ENCODE assay signal across 28 cellular contexts in genomic region chr12:57767876-57768275, GRCh38.
"Had no signal": no experiment of that assay in that cellular context is flagged by ENCODE, and none has a peak within 500 bp of the region (broad histone marks: within the 10 kb centered on the region; RNA-seq: fewer than 3 reads in every experiment).

No MANE protein-coding gene starts in this region.

- ATAC-seq: activated naive CD8-positive, alpha-beta T cell treated with anti-CD3 and anti-CD28 coated beads, Interleukin-2, amount 50 U/mL, for 24 hours; activated T-cell treated with anti-CD3 and anti-CD28 coated beads, Interleukin-2, amount 50 U/mL, for 4 hours; body of pancreas; effector memory CD8-positive, alpha-beta T cell; foreskin keratinocyte; gastroesophageal sphincter; heart right ventricle had no signal

- H3K27ac Mint-ChIP-seq: activated CD4-positive, alpha-beta memory T cell treated with anti-CD3 and anti-CD28 coated beads, Interleukin-2, amount 10 ng/mL, durations not matched to agents 7 days and 5 days; activated CD4-positive, alpha-beta T cell treated with anti-CD3 and anti-CD28 coated beads, Interleukin-2, amount 10 ng/mL, durations not matched to agents 7 days and 5 days; activated naive CD4-positive, alpha-beta T cell treated with anti-CD3 and anti-CD28 coated beads for 36 hours; activated naive CD4-positive, alpha-beta T cell treated with anti-CD3 and anti-CD28 coated beads, Interleukin-2, amount 50 U/mL, for 24 hours; activated naive CD8-positive, alpha-beta T cell treated with anti-CD3 and anti-CD28 coated beads for 36 hours; activated naive CD8-positive, alpha-beta T cell treated with anti-CD3 and anti-CD28 coated beads, Interleukin-2, amount 50 U/mL, for 24 hours; activated T-helper 2 cell treated with anti-CD3 and anti-CD28 coated beads, Interferon-gamma antibody, Interleukin-2, Interleukin-4, amounts not matched to agents 10 μg/mL and 5 μg/mL and 100 μg/mL, durations not matched to agents 14 hours and 24 hours and 36 hours; WTC11 had no signal

- DNase-seq: activated CD4-positive, alpha-beta memory T cell treated with anti-CD3 and anti-CD28 coated beads, Interleukin-2, amount 10 ng/mL, durations not matched to agents 7 days and 5 days; activated CD4-positive, alpha-beta T cell treated with anti-CD3 and anti-CD28 coated beads for 1 hour; activated CD4-positive, alpha-beta T cell treated with anti-CD3 and anti-CD28 coated beads for 4 hours; activated CD4-positive, alpha-beta T cell treated with anti-CD3 and anti-CD28 coated beads, Interleukin-2, amount 10 ng/mL, durations not matched to agents 7 days and 5 days; activated CD4-positive, alpha-beta T cell treated with anti-CD3 and anti-CD28 coated beads, Interleukin-2, amount 50 U/mL, for 4 hours; activated CD8-positive, alpha-beta memory T cell treated with anti-CD3 and anti-CD28 coated beads, Interleukin-2, amount 50 U/mL, for 48 hours; activated naive CD4-positive, alpha-beta T cell treated with anti-CD3 and anti-CD28 coated beads for 36 hours; activated naive CD8-positive, alpha-beta T cell treated with anti-CD3 and anti-CD28 coated beads for 36 hours; activated naive CD8-positive, alpha-beta T cell treated with anti-CD3 and anti-CD28 coated beads, Interleukin-2, amount 50 U/mL, for 24 hours; activated T-cell treated with anti-CD3 and anti-CD28 coated beads, Interleukin-2, amount 50 U/mL, for 4 hours; adrenal gland; amygdala; aorta; body of pancreas; caudate nucleus; cortex of kidney; dermis blood vessel endothelial cell; effector CD4-positive, alpha-beta T cell; effector memory CD8-positive, alpha-beta T cell; erythroblast; foreskin keratinocyte; heart right ventricle; T-helper 2 cell had no signal

- H3K9me3 Mint-ChIP-seq: activated CD4-positive, alpha-beta memory T cell treated with anti-CD3 and anti-CD28 coated beads, Interleukin-2, amount 10 ng/mL, durations not matched to agents 7 days and 5 days; activated CD4-positive, alpha-beta T cell treated with anti-CD3 and anti-CD28 coated beads, Interleukin-2, amount 10 ng/mL, durations not matched to agents 7 days and 5 days; activated naive CD4-positive, alpha-beta T cell treated with anti-CD3 and anti-CD28 coated beads for 36 hours; activated naive CD4-positive, alpha-beta T cell treated with anti-CD3 and anti-CD28 coated beads, Interleukin-2, amount 50 U/mL, for 24 hours; activated naive CD8-positive, alpha-beta T cell treated with anti-CD3 and anti-CD28 coated beads for 36 hours; activated naive CD8-positive, alpha-beta T cell treated with anti-CD3 and anti-CD28 coated beads, Interleukin-2, amount 50 U/mL, for 24 hours; activated T-cell treated with anti-CD3 and anti-CD28 coated beads, Interleukin-2, amount 50 U/mL, for 4 hours; activated T-helper 2 cell treated with anti-CD3 and anti-CD28 coated beads, Interferon-gamma antibody, Interleukin-2, Interleukin-4, amounts not matched to agents 10 μg/mL and 5 μg/mL and 100 μg/mL, durations not matched to agents 14 hours and 24 hours and 36 hours; effector memory CD8-positive, alpha-beta T cell; WTC11 had no signal

- H3K27ac ChIP-seq: adrenal gland, body of pancreas, esophagus muscularis mucosa, gastroesophageal sphincter, heart right ventricle had no signal

- H3K4me3 Mint-ChIP-seq: activated CD4-positive, alpha-beta memory T cell treated with anti-CD3 and anti-CD28 coated beads, Interleukin-2, amount 10 ng/mL, durations not matched to agents 7 days and 5 days; activated CD4-positive, alpha-beta T cell treated with anti-CD3 and anti-CD28 coated beads, Interleukin-2, amount 10 ng/mL, durations not matched to agents 7 days and 5 days; activated naive CD4-positive, alpha-beta T cell treated with anti-CD3 and anti-CD28 coated beads for 36 hours; activated naive CD4-positive, alpha-beta T cell treated with anti-CD3 and anti-CD28 coated beads, Interleukin-2, amount 50 U/mL, for 24 hours; activated naive CD8-positive, alpha-beta T cell treated with anti-CD3 and anti-CD28 coated beads for 36 hours; activated T-cell treated with anti-CD3 and anti-CD28 coated beads, Interleukin-2, amount 50 U/mL, for 4 hours had no signal
